Comparison of ENCODE assay signal across 1 cellular context in genomic region chr9:116153765-116154333, GRCh38.
TF ChIP-seq lines count a peak whose summit lies in the region.

TSS of gene PAPPA (plus strand) at chr9:116153791. CDS start at chr9:116154173, 382 bp downstream.

TF ChIP-seq in WTC11, 78 proteins besides CTCF, POLR2A, EP300 and RAD21 (continued from another document):
- TF ChIP-seq HMGXB4 (CRISPR knock-in tag; IDR thresholded peaks at IDR 0.05) (no peak), E2F4 (CRISPR knock-in tag; IDR thresholded peaks at IDR 0.05; ENCODE audit: borderline replicate concordance, low read depth) (no peak), ZNF671 (CRISPR knock-in tag; IDR thresholded peaks at IDR 0.05) (no peak), PRDM15 (CRISPR knock-in tag; IDR thresholded peaks at IDR 0.05) (no peak), JAZF1 (CRISPR knock-in tag; IDR thresholded peaks at IDR 0.05) (no peak), ZNF219 (CRISPR knock-in tag; IDR thresholded peaks at IDR 0.05; ENCODE audit: borderline replicate concordance) (no peak), NFYB (CRISPR knock-in tag; conservative IDR thresholded peaks at IDR 0.05; ENCODE audit: low read depth) (no peak), SP1 (CRISPR knock-in tag; conservative IDR thresholded peaks at IDR 0.05) (no peak), SMAD3 (CRISPR knock-in tag; IDR thresholded peaks at IDR 0.05; ENCODE audit: borderline replicate concordance) (no peak), MAX (CRISPR knock-in tag; IDR thresholded peaks at IDR 0.05) (no peak), ZNF423 (CRISPR knock-in tag; IDR thresholded peaks at IDR 0.05) (no peak), CREM (CRISPR knock-in tag; IDR thresholded peaks at IDR 0.05) (no peak), TEAD1 (CRISPR knock-in tag; IDR thresholded peaks at IDR 0.05) (no peak)
- TF ChIP-seq, protein P1, sequence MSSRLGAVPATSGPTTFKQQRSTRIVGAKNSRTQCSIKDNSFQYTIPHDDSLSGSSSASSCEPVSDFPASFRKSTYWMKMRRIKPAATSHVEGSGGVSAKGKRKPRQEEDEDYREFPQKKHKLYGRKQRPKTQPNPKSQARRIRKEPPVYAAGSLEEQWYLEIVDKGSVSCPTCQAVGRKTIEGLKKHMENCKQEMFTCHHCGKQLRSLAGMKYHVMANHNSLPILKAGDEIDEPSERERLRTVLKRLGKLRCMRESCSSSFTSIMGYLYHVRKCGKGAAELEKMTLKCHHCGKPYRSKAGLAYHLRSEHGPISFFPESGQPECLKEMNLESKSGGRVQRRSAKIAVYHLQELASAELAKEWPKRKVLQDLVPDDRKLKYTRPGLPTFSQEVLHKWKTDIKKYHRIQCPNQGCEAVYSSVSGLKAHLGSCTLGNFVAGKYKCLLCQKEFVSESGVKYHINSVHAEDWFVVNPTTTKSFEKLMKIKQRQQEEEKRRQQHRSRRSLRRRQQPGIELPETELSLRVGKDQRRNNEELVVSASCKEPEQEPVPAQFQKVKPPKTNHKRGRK (CRISPR knock-in tag; IDR thresholded peaks at IDR 0.05; ENCODE audit: borderline replicate concordance): no peak
